In the genomic region with DNA sequence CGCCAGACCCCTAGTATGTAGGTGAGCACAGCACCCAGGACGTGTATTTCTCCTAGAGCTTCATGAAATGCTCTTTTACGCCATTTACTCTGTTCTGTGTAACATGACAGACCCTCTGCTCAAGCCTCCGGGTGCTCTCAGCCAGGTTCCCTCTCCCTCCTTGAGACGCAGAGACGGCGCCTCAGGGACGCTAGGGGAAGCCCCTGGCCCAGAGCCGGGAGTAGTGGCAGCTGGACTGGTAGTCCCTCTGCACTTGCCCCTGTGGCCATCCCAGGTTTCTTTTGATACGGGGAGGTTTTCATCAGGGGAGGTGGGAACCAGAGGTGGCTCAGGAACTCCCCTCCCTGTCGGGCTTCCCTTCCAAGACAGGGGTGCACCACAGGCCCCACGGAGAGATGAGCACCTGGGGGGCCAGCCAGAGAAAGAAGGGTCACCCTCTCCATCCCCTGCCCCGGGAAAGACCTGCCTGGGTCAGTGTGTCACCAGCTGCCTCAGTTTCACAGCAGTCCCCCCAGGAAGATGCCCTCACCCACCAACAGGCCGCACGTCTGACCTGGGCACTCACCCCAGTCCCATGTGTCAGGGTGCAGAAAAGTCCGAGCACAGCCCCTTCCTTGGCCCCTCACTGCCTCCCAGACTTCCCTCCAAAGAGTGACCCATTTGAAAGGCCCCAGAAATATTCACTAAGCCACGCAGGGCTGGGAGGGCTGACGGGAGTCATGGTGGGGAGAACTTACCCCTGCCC, we compare ENCODE assay signal across 22 cellular contexts.
"Had no signal": no experiment of that assay in that cellular context is flagged by ENCODE, and none has a peak within 500 bp of the region (broad histone marks: within the 10 kb centered on the region; RNA-seq: fewer than 3 reads in every experiment).

No MANE protein-coding gene starts in this region.

- H3K9ac ChIP-seq: parathyroid adenoma had no signal

- H3K36me3 Mint-ChIP-seq: natural killer cell, type B pancreatic cell had no signal

- H3K27me3 ChIP-seq: hepatocyte, left lung, right atrium auricular region, thyroid gland had no signal

- H3K4me2 ChIP-seq: hepatocyte had no signal

- H3K79me2 ChIP-seq: hepatocyte, parathyroid adenoma had no signal

- H3K4me3 ChIP-seq: esophagus muscularis mucosa, gastroesophageal sphincter, heart left ventricle, hepatocyte, left lung, prostate gland, right atrium auricular region, skin epidermis, stomach, thyroid gland had no signal

- H3K4me3 Mint-ChIP-seq: natural killer cell, type B pancreatic cell had no signal

- DNase-seq: caudate nucleus; cerebellar nuclear complex; effector CD8-positive, alpha-beta T cell; foreskin keratinocyte; heart left ventricle; left cardiac atrium; left lung; natural killer cell; stimulated activated CD4-positive, alpha-beta T cell treated with anti-CD3 and anti-CD28 coated beads, Interleukin-15, amount 100 ng/mL, for 24 hours; stimulated activated CD4-positive, alpha-beta T cell treated with anti-CD3 and anti-CD28 coated beads, Interleukin-2, amount 100 ng/mL, for 48 hours; stimulated activated naive CD4-positive, alpha-beta T cell; stomach; thyroid gland had no signal

- H3K27ac ChIP-seq: esophagus muscularis mucosa, foreskin keratinocyte, gastroesophageal sphincter, heart left ventricle, hepatocyte, left lung, neutrophil, parathyroid adenoma, prostate gland, right atrium auricular region, skin epidermis, stomach, thyroid gland had no signal

- H3K4me1 Mint-ChIP-seq: natural killer cell had no signal

- H3K27me3 Mint-ChIP-seq: type B pancreatic cell had no signal

- H3K4me1 ChIP-seq: esophagus muscularis mucosa, foreskin keratinocyte, gastroesophageal sphincter, heart left ventricle, left lung, parathyroid adenoma, prostate gland, right atrium auricular region, stomach, thyroid gland had no signal

- ATAC-seq: foreskin keratinocyte, gastroesophageal sphincter, left cardiac atrium, left lung, natural killer cell had no signal

- H3K36me3 ChIP-seq: esophagus muscularis mucosa, gastroesophageal sphincter, heart left ventricle, left lung, neutrophil, prostate gland, right atrium auricular region, stomach, thyroid gland had no signal

- H2AFZ ChIP-seq: hepatocyte, parathyroid adenoma had no signal

- H3K9me3 Mint-ChIP-seq: natural killer cell, type B pancreatic cell had no signal

- H3K9me3 ChIP-seq: esophagus muscularis mucosa, gastroesophageal sphincter, heart left ventricle, left lung, neutrophil, prostate gland, right atrium auricular region, stomach, thyroid gland had no signal

- H3K27ac Mint-ChIP-seq: natural killer cell, type B pancreatic cell had no signal
